ENCODE assay signal across 8 cellular contexts in genomic region chr17:74759243-74759801, GRCh38. TPM values are rescaled to one million over a fixed set of nuclear protein-coding genes. Genes with fewer than 3 reads are reported as not detected.
DNase-seq lines count a peak whose midpoint lies in the region; ATAC-seq and TF ChIP-seq lines count a peak whose summit lies in the region.

No MANE protein-coding gene starts in this region.

- peak; percentile 12 for ATAC-seq in GM23338
- ATAC-seq in PC-3, result peak; percentile 39
- ATAC-seq in gastroesophageal sphincter, result no peak

- no TSS peak for BruUV-seq in PC-3 (replicated peaks; lab: Mats Ljungman, UMichigan)

- no peaks in the 10 kb centered on the region for H3K9me2 ChIP-seq in GM23338 (ENCODE audit: insufficient read depth)
- H3K9me2 ChIP-seq in PC-3 (replicated peaks; ENCODE audit: low read length), result no peaks in the 10 kb centered on the region

- peak overlapping the region; percentile 62 for H2BK5ac ChIP-seq in trophoblast cell (ENCODE audit: low read depth, low read length, poor library complexity)

- WGBS in trophoblast cell (ENCODE audit: extremely low coverage, insufficient coverage, insufficient read length), result no CpG with 5 or more reads among the region's 9 CpGs
- no CpG with 5 or more reads among the region's 9 CpGs for WGBS in gastroesophageal sphincter (ENCODE audit: low coverage in 1 of 2), 2 donors

- no peaks in the 10 kb centered on the region; the same call in 1 of the 3 replicates for H3K36me3 Mint-ChIP-seq in GM23338 (ENCODE audit: low read depth)

- H3K18ac ChIP-seq in trophoblast cell (ENCODE audit: low read length), result peak overlapping the region; percentile 81

- peak overlapping the region; percentile 76 for H3K27ac ChIP-seq in GM23338 (ENCODE audit: low read depth)
- no peak overlapping the region for H3K27ac ChIP-seq in PC-3 (ENCODE audit: low read length)
- H3K27ac ChIP-seq in breast epithelium, result peak overlapping the region; percentile 90 to 91
- peak overlapping the region; percentile 58 for H3K27ac ChIP-seq in trophoblast cell (ENCODE audit: low read depth, low read length)
- peak overlapping the region in 1 of 4 donors; percentile 56 for H3K27ac ChIP-seq in gastroesophageal sphincter

- peak overlapping the region; percentile 96 for H3K27ac Mint-ChIP-seq in GM23338

- intact Hi-C loops in PC-3 (cut with micrococcal nuclease) (no loop called here), breast epithelium (cut with DNase I; ENCODE audit: low total_unique reads) (no loop called here)

- no peak overlapping the region for H3K23ac ChIP-seq in trophoblast cell (ENCODE audit: low read length)

- H4K91ac ChIP-seq in trophoblast cell (ENCODE audit: low read depth, low read length), result peak overlapping the region; percentile 49

- in situ Hi-C loops in HAP-1 (cut with MboI; ENCODE audit: low sequenced_read_pairs), result no loop called here

- H2AFZ ChIP-seq in GM23338 (no peak overlapping the region), PC-3 (ENCODE audit: low read length) (no peak overlapping the region), trophoblast cell (ENCODE audit: insufficient read depth, low read length, poor library complexity) (no peak overlapping the region)

- CTCF ChIA-PET in PC-3 (lab: Charles Lee), result interaction anchor here (1.1 kb wide), 1 partner anchor 9 kb away, joined by 8 read pairs; no protein-coding TSS in a partner anchor

- peaks cover 46% of the 10 kb centered on the region for H4K20me1 ChIP-seq in GM23338 (replicated peaks; ENCODE audit: insufficient read depth)
- 0 out of 2 replicates have a peak, but pooled peaks cover 4% of the 10 kb centered on the region for H4K20me1 ChIP-seq in PC-3 (ENCODE audit: low read length)

- H2BK120ac ChIP-seq in trophoblast cell (ENCODE audit: insufficient read depth, low read length, poor library complexity), result peak overlapping the region; percentile 65

- peaks cover 12% of the 10 kb centered on the region for H3K27me3 Mint-ChIP-seq in GM23338 (ENCODE audit: insufficient read depth, low read depth, poor library complexity)

- H3K36me3 ChIP-seq in GM23338 (ENCODE audit: insufficient read depth) (no peaks in the 10 kb centered on the region), PC-3 (ENCODE audit: low read depth, low read length) (no peaks in the 10 kb centered on the region), breast epithelium (no peaks in the 10 kb centered on the region), trophoblast cell (ENCODE audit: control insufficient read depth in 1 of 2, insufficient read depth in 2 of 2, low read length in 2 of 2) (peaks cover 0 to 2% of the 10 kb centered on the region in 2 experiments), HAP-1 (replicated peaks) (no peaks in the 10 kb centered on the region), gastroesophageal sphincter (peaks cover 0 to 3% of the 10 kb centered on the region in 2 donors)

- H3K9ac ChIP-seq in PC-3 (ENCODE audit: low read length), result no peak overlapping the region
- no peak overlapping the region for H3K9ac ChIP-seq in trophoblast cell (ENCODE audit: low read length)

- peak overlapping the region; percentile 50 for H3K4ac ChIP-seq in trophoblast cell (ENCODE audit: low read depth, low read length)

- no peaks in the 10 kb centered on the region for H3K9me3 Mint-ChIP-seq in GM23338

- peaks cover 18% of the 10 kb centered on the region for H3K79me1 ChIP-seq in trophoblast cell (ENCODE audit: low read length)

- H3K79me2 ChIP-seq in GM23338 (replicated peaks; ENCODE audit: insufficient read depth) (peaks cover 66% of the 10 kb centered on the region), PC-3 (ENCODE audit: low read length) (peaks cover 29% of the 10 kb centered on the region), trophoblast cell (ENCODE audit: control insufficient read depth, insufficient read depth, low read length, poor library complexity) (peaks cover 23% of the 10 kb centered on the region)

- no peak for DNase-seq in GM23338 (ENCODE audit: low spot score)
- DNase-seq in PC-3, result no peak
- DNase-seq in breast epithelium (ENCODE audit: low spot score in 2 of 2), result no peak
- DNase-seq in trophoblast cell, result no peak
- DNase-seq in HAP-1 (ENCODE audit: low spot score in 2 of 2), result no peak
- no peak for DNase-seq in DMS79 treated with DMSO at 0.1 percent for 48 hours (lab: John Stamatoyannopoulos, UW)

- POLR2A ChIA-PET in PC-3 (lab: Charles Lee; ENCODE audit: unreplicated experiment), result no interaction called here

- peak overlapping the region; percentile 36 for H4K8ac ChIP-seq in trophoblast cell (ENCODE audit: low read depth, low read length)

- H3K4me3 Mint-ChIP-seq in GM23338, result peak overlapping the region; percentile 44; the same call in 1 of the 3 replicates

- H3K4me1 ChIP-seq in GM23338 (ENCODE audit: insufficient read depth), result peaks cover 41% of the 10 kb centered on the region
- H3K4me1 ChIP-seq in PC-3 (ENCODE audit: insufficient read depth, low read length), result peaks cover 21% of the 10 kb centered on the region
- H3K4me1 ChIP-seq in breast epithelium, result peaks cover 3 to 40% of the 10 kb centered on the region in 2 donors
- H3K4me1 ChIP-seq in trophoblast cell (ENCODE audit: control insufficient read depth in 1 of 2, insufficient read depth in 2 of 2, low read length in 2 of 2), result peaks cover 43 to 52% of the 10 kb centered on the region in 2 experiments
- peaks cover 10% of the 10 kb centered on the region for H3K4me1 ChIP-seq in HAP-1
- peaks cover 0 to 65% (median 24%) of the 10 kb centered on the region in 3 donors for H3K4me1 ChIP-seq in gastroesophageal sphincter

- peaks cover 60% of the 10 kb centered on the region for H3K4me1 Mint-ChIP-seq in GM23338

- H3K4me3 ChIP-seq in GM23338 (peak overlapping the region; percentile 35; the same call in 1 of the 2 replicates), PC-3 (ENCODE audit: low read length) (no peak overlapping the region), breast epithelium (peak overlapping the region in 1 of 3 donors; percentile 4), trophoblast cell (ENCODE audit: low read depth, low read length) (no peak overlapping the region), HAP-1 (no peak overlapping the region), gastroesophageal sphincter (no peak overlapping the region)

- TF ChIP-seq POLR2A in breast epithelium (IDR thresholded peaks at IDR 0.05) (no peak), gastroesophageal sphincter (IDR thresholded peaks at IDR 0.05) (no peak)

- H3K14ac ChIP-seq in trophoblast cell (ENCODE audit: low read length), result peak overlapping the region; percentile 59

- no peaks in the 10 kb centered on the region for H3F3A ChIP-seq in GM23338 (replicated peaks; ENCODE audit: low read depth)
- H3F3A ChIP-seq in PC-3 (ENCODE audit: low read length, unreplicated experiment), result no peaks in the 10 kb centered on the region

- no peak for TF ChIP-seq EP300 in gastroesophageal sphincter (IDR thresholded peaks at IDR 0.05)

- no peaks in the 10 kb centered on the region for H3K9me3 ChIP-seq in PC-3 (ENCODE audit: low read length)
- H3K9me3 ChIP-seq in breast epithelium, result no peaks in the 10 kb centered on the region
- H3K9me3 ChIP-seq in trophoblast cell (ENCODE audit: insufficient read depth, low read depth, low read length), result peaks cover 3% of the 10 kb centered on the region
- H3K9me3 ChIP-seq in HAP-1, result no peaks in the 10 kb centered on the region
- H3K9me3 ChIP-seq in gastroesophageal sphincter, result no peaks in the 10 kb centered on the region

- TF ChIP-seq CTCF in GM12872 (IDR thresholded peaks at IDR 0.05; ENCODE audit: insufficient read depth, low read depth, low read length), result peak; percentile 53; the same call in 1 of the 3 replicates
- peak in 1 of 2 experiments; percentile 12; a peak in 1 of 4 replicates for TF ChIP-seq CTCF in GM23338 (conservative IDR thresholded peaks at IDR 0.05; ENCODE audit: low read depth in 2 of 2)
- no peak for TF ChIP-seq CTCF in PC-3 (conservative IDR thresholded peaks at IDR 0.05; ENCODE audit: low read depth, low read length)
- no peak for TF ChIP-seq CTCF in breast epithelium (IDR thresholded peaks at IDR 0.05)
- TF ChIP-seq CTCF in gastroesophageal sphincter (IDR thresholded peaks at IDR 0.05), result no peak

- peak overlapping the region; percentile 36 for H2AK5ac ChIP-seq in trophoblast cell (ENCODE audit: low read length)

- H3K27me3 ChIP-seq in GM23338 (ENCODE audit: insufficient read depth) (no peaks in the 10 kb centered on the region), PC-3 (ENCODE audit: low read length) (no peaks in the 10 kb centered on the region), breast epithelium (no peaks in the 10 kb centered on the region), trophoblast cell (ENCODE audit: insufficient read depth, low read length) (no peaks in the 10 kb centered on the region), HAP-1 (ENCODE audit: low read depth) (no peaks in the 10 kb centered on the region), gastroesophageal sphincter (peaks cover 8% of the 10 kb centered on the region)

- H3K4me2 ChIP-seq in GM23338, result peak overlapping the region; percentile 71
- H3K4me2 ChIP-seq in PC-3 (ENCODE audit: low read length), result peak overlapping the region; percentile 20
- peak overlapping the region; percentile 32 for H3K4me2 ChIP-seq in trophoblast cell (ENCODE audit: low read length)

- peak overlapping the region; percentile 74 for H2BK12ac ChIP-seq in trophoblast cell (ENCODE audit: low read length)

- H4K12ac ChIP-seq in trophoblast cell (ENCODE audit: low read depth, low read length), result no peak overlapping the region

RNA-seq across cellular contexts. Expression of gene NHERF1, which starts 10.9 kb away (rescaled TPM):
- 85.8 and 100 TPM in 2 replicates for total RNA-seq in GM23338 (2014; rRNA removed; shearing (Covaris generic))
- 48.8 and 49.3 TPM in 2 replicates for polyA plus RNA-seq in GM23338 (2016; fragmentation: Nextera tagmentation; extraction: Ambion mirVana)
- total RNA-seq in PC-3 (2014; rRNA removed) (75.0 and 116 TPM in 2 replicates), breast epithelium (10 to 100 TPM; 15.8 to 82.8 (median 36.4) TPM), gastroesophageal sphincter (10 to 100 TPM; 10.3 to 25.7 (median 19.9) TPM)
- 146 and 153 TPM in 2 replicates for polyA plus RNA-seq in trophoblast cell (2013)

RNA-seq across cellular contexts. Expression of gene NAT9, which starts 16.8 kb away (rescaled TPM):
- 37.5 and 62.1 TPM in 2 replicates for total RNA-seq in GM23338 (2014; rRNA removed; shearing (Covaris generic))
- 30.7 and 37.3 TPM in 2 replicates for polyA plus RNA-seq in GM23338 (2016; fragmentation: Nextera tagmentation; extraction: Ambion mirVana)
- total RNA-seq in PC-3 (2014; rRNA removed) (47.2 and 55.4 TPM in 2 replicates), breast epithelium (10 to 100 TPM; 20.6 to 41.3 (median 40.0) TPM), gastroesophageal sphincter (10 to 100 TPM; 21.7 to 34.7 (median 26.3) TPM)
- 19.2 and 20.1 TPM in 2 replicates for polyA plus RNA-seq in trophoblast cell (2013)

RNA-seq across cellular contexts. Expression of gene RAB37, which starts 22.3 kb away (rescaled TPM):
- total RNA-seq in GM23338 (2014; rRNA removed; shearing (Covaris generic)), result 3.4 and 5.2 TPM in 2 replicates
- polyA plus RNA-seq in GM23338 (2016; fragmentation: Nextera tagmentation; extraction: Ambion mirVana), result 3.3 and 3.6 TPM in 2 replicates
- total RNA-seq in PC-3 (2014; rRNA removed) (0.17 and 0.66 TPM in 2 replicates), breast epithelium (1 to 10 TPM in 2 of 3 donors, under 1 TPM in 1; 0.98 to 2.1 (median 2.0) TPM), gastroesophageal sphincter (1 to 10 TPM; 1.2 to 5.1 (median 2.0) TPM)
- 0.62 and 1.0 TPM in 2 replicates for polyA plus RNA-seq in trophoblast cell (2013)

RNA-seq across cellular contexts. Expression of gene CD300LF, which starts 46.6 kb away (rescaled TPM):
- not detected in 2 replicates for total RNA-seq in GM23338 (2014; rRNA removed; shearing (Covaris generic))
- not detected in 2 replicates for polyA plus RNA-seq in GM23338 (2016; fragmentation: Nextera tagmentation; extraction: Ambion mirVana)
- total RNA-seq in PC-3 (2014; rRNA removed) (not detected in 2 replicates), breast epithelium (1 to 10 TPM in 1 of 3 donors, under 1 TPM in 2; 0.32 to 2.0 (median 0.98) TPM), gastroesophageal sphincter (under 1 TPM in 1 of 4 donors, not detected in 3; 0.27 TPM)
- polyA plus RNA-seq in trophoblast cell (2013), result not detected in 2 replicates

Comparison
In these comparisons a context has a peak if more than half of its experiments do, and no peak if none do; other contexts are left out.
1. H3K4me2 ChIP-seq: peak in every context shown above with its lines; median percentile 71 in GM23338; 32 in trophoblast cell; 20 in PC-3.